ENCODE assay signal across 1 cellular context in the genomic region with DNA sequence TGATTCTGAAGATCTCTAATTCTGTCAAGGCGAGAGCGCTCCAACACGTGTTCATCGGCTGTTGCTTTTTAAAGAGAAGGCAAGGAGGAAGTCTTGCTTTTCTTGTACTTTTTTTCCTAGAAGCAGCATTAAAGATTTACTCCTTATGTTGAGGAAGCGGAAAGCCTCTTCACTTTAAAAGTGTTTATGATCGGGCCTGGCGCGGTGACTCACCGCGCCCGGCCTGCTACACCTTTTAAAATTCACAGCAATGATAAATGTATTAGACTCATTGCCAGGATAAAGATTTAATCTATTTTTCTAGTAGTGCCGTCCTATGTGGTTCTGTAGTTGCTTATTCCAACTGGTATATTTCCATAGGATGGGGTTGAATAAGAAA.
TF ChIP-seq lines count a peak whose summit lies in the region.

No MANE protein-coding gene starts in this region.

TF ChIP-seq in K562, 482 proteins besides CTCF, POLR2A, EP300 and RAD21 (continued from another document and continues in another):
- TF ChIP-seq ZNF197 (CRISPR knock-in tag; IDR thresholded peaks at IDR 0.05; ENCODE audit: low read depth) (0 out of 2 replicates have a peak, but pooled peaks have one; percentile 1), E2F1 (CRISPR knock-in tag; IDR thresholded peaks at IDR 0.05) (no peak), KHSRP (IDR thresholded peaks at IDR 0.05) (no peak), PML (IDR thresholded peaks at IDR 0.05; ENCODE audit: low read length) (no peak), OTX1 (CRISPR knock-in tag; IDR thresholded peaks at IDR 0.05) (no peak), ZC3H8 (IDR thresholded peaks at IDR 0.05) (no peak), MAFG (tag; conservative IDR thresholded peaks at IDR 0.05) (no peak), ID3 (CRISPR knock-in tag; IDR thresholded peaks at IDR 0.05) (no peak), ID3 (tag; IDR thresholded peaks at IDR 0.05) (peak; percentile 15; the same call in 1 of the 2 replicates), KDM5B (IDR thresholded peaks at IDR 0.05; ENCODE audit: insufficient replicate concordance, low read depth, low read length) (no peak), ZNF239 (CRISPR knock-in tag; IDR thresholded peaks at IDR 0.05) (no peak), SPI1 (IDR thresholded peaks at IDR 0.05; ENCODE audit: borderline replicate concordance, low read depth, low read length) (no peak), ZNF347 (CRISPR knock-in tag; IDR thresholded peaks at IDR 0.05; ENCODE audit: low read depth) (no peak), HDAC6 (IDR thresholded peaks at IDR 0.05; ENCODE audit: low read depth, low read length) (no peak), HNRNPL (IDR thresholded peaks at IDR 0.05; ENCODE audit: low read depth, low read length) (no peak), RBM34 (IDR thresholded peaks at IDR 0.05; ENCODE audit: borderline replicate concordance, insufficient read depth, low read length) (no peak), SAFB (IDR thresholded peaks at IDR 0.05; ENCODE audit: borderline replicate concordance, low read depth, low read length) (no peak), MBD1 (CRISPR knock-in tag; IDR thresholded peaks at IDR 0.05) (no peak), RHOXF2B (CRISPR knock-in tag; conservative IDR thresholded peaks at IDR 0.05) (no peak), ZNF3 (CRISPR knock-in tag; IDR thresholded peaks at IDR 0.05) (no peak), ZNF444 (CRISPR knock-in tag; IDR thresholded peaks at IDR 0.05) (no peak), ZNF584 (CRISPR knock-in tag; IDR thresholded peaks at IDR 0.05; ENCODE audit: low read depth) (no peak), TBP (optimal IDR thresholded peaks at IDR 0.05; ENCODE audit: low read depth, low read length) (no peak), ZKSCAN1 (IDR thresholded peaks at IDR 0.05; ENCODE audit: low read depth, low read length) (no peak), U2AF2 (optimal IDR thresholded peaks at IDR 0.05; ENCODE audit: low read depth, low read length) (no peak), ZNF592 (IDR thresholded peaks at IDR 0.05) (no peak; the same call in 1 of the 2 replicates), ILK (tag; IDR thresholded peaks at IDR 0.05; ENCODE audit: borderline replicate concordance, low read depth) (no peak), SIN3A (IDR thresholded peaks at IDR 0.05; ENCODE audit: borderline replicate concordance in 2 of 2, control insufficient read depth in 1 of 2, low read depth in 2 of 2, low read length in 2 of 2) (no peak), RAD51 (IDR thresholded peaks at IDR 0.05; ENCODE audit: borderline replicate concordance, low read depth) (no peak), ZFP1 (CRISPR knock-in tag; IDR thresholded peaks at IDR 0.05) (no peak), SAFB2 (IDR thresholded peaks at IDR 0.05; ENCODE audit: borderline replicate concordance, low read depth, low read length, severe bottlenecking) (no peak), HCFC1 (IDR thresholded peaks at IDR 0.05; ENCODE audit: low read depth, low read length) (no peak), SOX6 (IDR thresholded peaks at IDR 0.05) (no peak), ARID3A (IDR thresholded peaks at IDR 0.05; ENCODE audit: borderline replicate concordance, low read depth, low read length) (no peak), NFRKB (IDR thresholded peaks at IDR 0.05; ENCODE audit: low read depth) (0 out of 2 replicates have a peak, but pooled peaks have one; percentile 66), ZNF785 (CRISPR knock-in tag; IDR thresholded peaks at IDR 0.05) (no peak), ZNF561 (CRISPR knock-in tag; conservative IDR thresholded peaks at IDR 0.05) (no peak), NUFIP1 (IDR thresholded peaks at IDR 0.05; ENCODE audit: partially characterized antibody) (no peak), RFX5 (IDR thresholded peaks at IDR 0.05; ENCODE audit: low read depth, low read length) (no peak), CREM (IDR thresholded peaks at IDR 0.05; ENCODE audit: low read depth) (no peak)
- TF ChIP-seq, protein P1, sequence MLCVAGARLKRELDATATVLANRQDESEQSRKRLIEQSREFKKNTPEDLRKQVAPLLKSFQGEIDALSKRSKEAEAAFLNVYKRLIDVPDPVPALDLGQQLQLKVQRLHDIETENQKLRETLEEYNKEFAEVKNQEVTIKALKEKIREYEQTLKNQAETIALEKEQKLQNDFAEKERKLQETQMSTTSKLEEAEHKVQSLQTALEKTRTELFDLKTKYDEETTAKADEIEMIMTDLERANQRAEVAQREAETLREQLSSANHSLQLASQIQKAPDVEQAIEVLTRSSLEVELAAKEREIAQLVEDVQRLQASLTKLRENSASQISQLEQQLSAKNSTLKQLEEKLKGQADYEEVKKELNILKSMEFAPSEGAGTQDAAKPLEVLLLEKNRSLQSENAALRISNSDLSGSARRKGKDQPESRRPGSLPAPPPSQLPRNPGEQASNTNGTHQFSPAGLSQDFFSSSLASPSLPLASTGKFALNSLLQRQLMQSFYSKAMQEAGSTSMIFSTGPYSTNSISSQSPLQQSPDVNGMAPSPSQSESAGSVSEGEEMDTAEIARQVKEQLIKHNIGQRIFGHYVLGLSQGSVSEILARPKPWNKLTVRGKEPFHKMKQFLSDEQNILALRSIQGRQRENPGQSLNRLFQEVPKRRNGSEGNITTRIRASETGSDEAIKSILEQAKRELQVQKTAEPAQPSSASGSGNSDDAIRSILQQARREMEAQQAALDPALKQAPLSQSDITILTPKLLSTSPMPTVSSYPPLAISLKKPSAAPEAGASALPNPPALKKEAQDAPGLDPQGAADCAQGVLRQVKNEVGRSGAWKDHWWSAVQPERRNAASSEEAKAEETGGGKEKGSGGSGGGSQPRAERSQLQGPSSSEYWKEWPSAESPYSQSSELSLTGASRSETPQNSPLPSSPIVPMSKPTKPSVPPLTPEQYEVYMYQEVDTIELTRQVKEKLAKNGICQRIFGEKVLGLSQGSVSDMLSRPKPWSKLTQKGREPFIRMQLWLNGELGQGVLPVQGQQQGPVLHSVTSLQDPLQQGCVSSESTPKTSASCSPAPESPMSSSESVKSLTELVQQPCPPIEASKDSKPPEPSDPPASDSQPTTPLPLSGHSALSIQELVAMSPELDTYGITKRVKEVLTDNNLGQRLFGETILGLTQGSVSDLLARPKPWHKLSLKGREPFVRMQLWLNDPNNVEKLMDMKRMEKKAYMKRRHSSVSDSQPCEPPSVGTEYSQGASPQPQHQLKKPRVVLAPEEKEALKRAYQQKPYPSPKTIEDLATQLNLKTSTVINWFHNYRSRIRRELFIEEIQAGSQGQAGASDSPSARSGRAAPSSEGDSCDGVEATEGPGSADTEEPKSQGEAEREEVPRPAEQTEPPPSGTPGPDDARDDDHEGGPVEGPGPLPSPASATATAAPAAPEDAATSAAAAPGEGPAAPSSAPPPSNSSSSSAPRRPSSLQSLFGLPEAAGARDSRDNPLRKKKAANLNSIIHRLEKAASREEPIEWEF (CRISPR knock-in tag; IDR thresholded peaks at IDR 0.05): no peak
- TF ChIP-seq, protein P2, sequence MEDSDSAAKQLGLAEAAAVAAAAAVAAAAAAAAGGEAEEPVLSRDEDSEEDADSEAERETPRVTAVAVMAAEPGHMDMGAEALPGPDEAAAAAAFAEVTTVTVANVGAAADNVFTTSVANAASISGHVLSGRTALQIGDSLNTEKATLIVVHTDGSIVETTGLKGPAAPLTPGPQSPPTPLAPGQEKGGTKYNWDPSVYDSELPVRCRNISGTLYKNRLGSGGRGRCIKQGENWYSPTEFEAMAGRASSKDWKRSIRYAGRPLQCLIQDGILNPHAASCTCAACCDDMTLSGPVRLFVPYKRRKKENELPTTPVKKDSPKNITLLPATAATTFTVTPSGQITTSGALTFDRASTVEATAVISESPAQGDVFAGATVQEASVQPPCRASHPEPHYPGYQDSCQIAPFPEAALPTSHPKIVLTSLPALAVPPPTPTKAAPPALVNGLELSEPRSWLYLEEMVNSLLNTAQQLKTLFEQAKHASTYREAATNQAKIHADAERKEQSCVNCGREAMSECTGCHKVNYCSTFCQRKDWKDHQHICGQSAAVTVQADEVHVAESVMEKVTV (CRISPR knock-in tag; IDR thresholded peaks at IDR 0.05): no peak
- TF ChIP-seq, protein P3, sequence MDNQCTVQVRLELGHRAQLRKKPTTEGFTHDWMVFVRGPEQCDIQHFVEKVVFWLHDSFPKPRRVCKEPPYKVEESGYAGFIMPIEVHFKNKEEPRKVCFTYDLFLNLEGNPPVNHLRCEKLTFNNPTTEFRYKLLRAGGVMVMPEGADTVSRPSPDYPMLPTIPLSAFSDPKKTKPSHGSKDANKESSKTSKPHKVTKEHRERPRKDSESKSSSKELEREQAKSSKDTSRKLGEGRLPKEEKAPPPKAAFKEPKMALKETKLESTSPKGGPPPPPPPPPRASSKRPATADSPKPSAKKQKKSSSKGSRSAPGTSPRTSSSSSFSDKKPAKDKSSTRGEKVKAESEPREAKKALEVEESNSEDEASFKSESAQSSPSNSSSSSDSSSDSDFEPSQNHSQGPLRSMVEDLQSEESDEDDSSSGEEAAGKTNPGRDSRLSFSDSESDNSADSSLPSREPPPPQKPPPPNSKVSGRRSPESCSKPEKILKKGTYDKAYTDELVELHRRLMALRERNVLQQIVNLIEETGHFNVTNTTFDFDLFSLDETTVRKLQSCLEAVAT (IDR thresholded peaks at IDR 0.05): no peak
- TF ChIP-seq, protein P4, sequence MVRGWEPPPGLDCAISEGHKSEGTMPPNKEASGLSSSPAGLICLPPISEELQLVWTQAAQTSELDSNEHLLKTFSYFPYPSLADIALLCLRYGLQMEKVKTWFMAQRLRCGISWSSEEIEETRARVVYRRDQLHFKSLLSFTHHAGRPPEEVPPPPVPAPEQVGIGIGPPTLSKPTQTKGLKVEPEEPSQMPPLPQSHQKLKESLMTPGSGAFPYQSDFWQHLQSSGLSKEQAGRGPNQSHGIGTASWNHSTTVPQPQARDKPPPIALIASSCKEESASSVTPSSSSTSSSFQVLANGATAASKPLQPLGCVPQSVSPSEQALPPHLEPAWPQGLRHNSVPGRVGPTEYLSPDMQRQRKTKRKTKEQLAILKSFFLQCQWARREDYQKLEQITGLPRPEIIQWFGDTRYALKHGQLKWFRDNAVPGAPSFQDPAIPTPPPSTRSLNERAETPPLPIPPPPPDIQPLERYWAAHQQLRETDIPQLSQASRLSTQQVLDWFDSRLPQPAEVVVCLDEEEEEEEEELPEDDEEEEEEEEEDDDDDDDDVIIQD (CRISPR knock-in tag; IDR thresholded peaks at IDR 0.05): no peak
